15 cellular contexts compared by ENCODE assay signal in genomic region chr2:101792208-101792607, GRCh38.
"Had no signal": no experiment of that assay in that cellular context is flagged by ENCODE, and none has a peak within 500 bp of the region (broad histone marks: within the 10 kb centered on the region; RNA-seq: fewer than 3 reads in every experiment).

No MANE protein-coding gene starts in this region.

- H3K27ac Mint-ChIP-seq: activated CD4-positive, alpha-beta memory T cell treated with anti-CD3 and anti-CD28 coated beads for 36 hours; activated naive CD8-positive, alpha-beta T cell treated with anti-CD3 and anti-CD28 coated beads, Interleukin-2, amount 10 ng/mL, durations not matched to agents 7 days and 5 days; nephron progenitor cell; T-helper 2 cell treated with Interferon-gamma antibody and Interleukin-4, amounts not matched to agents 5 μg/mL and 100 μg/mL, for 36 hours; WTC11 had no signal

- DNase-seq: activated CD4-positive, alpha-beta memory T cell treated with anti-CD3 and anti-CD28 coated beads for 36 hours; activated CD4-positive, alpha-beta T cell treated with anti-CD3 and anti-CD28 coated beads for 4 hours; activated naive CD8-positive, alpha-beta T cell treated with anti-CD3 and anti-CD28 coated beads, Interleukin-2, amount 10 ng/mL, durations not matched to agents 7 days and 5 days; activated T-cell treated with anti-CD3 and anti-CD28 coated beads for 4 hours; amygdala; caudate nucleus; erythroblast; nephron progenitor cell; nucleus accumbens; stimulated activated naive CD4-positive, alpha-beta T cell treated with Interleukin-2 at 50 U/mL for 16 hours; trophoblast cell had no signal

- H3K27me3 ChIP-seq: gastroesophageal sphincter, suprapubic skin had no signal

- H3K9me3 Mint-ChIP-seq: activated CD4-positive, alpha-beta memory T cell treated with anti-CD3 and anti-CD28 coated beads for 36 hours; activated naive CD8-positive, alpha-beta T cell treated with anti-CD3 and anti-CD28 coated beads, Interleukin-2, amount 10 ng/mL, durations not matched to agents 7 days and 5 days; nephron progenitor cell; T-helper 2 cell treated with Interferon-gamma antibody and Interleukin-4, amounts not matched to agents 5 μg/mL and 100 μg/mL, for 36 hours; WTC11 had no signal

- H3K9me3 ChIP-seq: gastroesophageal sphincter, suprapubic skin had no signal

- ATAC-seq: gastroesophageal sphincter, WTC11 had no signal

- H3K36me3 ChIP-seq: gastroesophageal sphincter, suprapubic skin had no signal

- H3K4me3 Mint-ChIP-seq: activated CD4-positive, alpha-beta memory T cell treated with anti-CD3 and anti-CD28 coated beads for 36 hours; activated naive CD8-positive, alpha-beta T cell treated with anti-CD3 and anti-CD28 coated beads, Interleukin-2, amount 10 ng/mL, durations not matched to agents 7 days and 5 days; nephron progenitor cell; T-helper 2 cell treated with Interferon-gamma antibody and Interleukin-4, amounts not matched to agents 5 μg/mL and 100 μg/mL, for 36 hours; WTC11 had no signal

- H3K4me3 ChIP-seq: gastroesophageal sphincter, suprapubic skin had no signal

- H3K27me3 Mint-ChIP-seq: activated CD4-positive, alpha-beta memory T cell treated with anti-CD3 and anti-CD28 coated beads for 36 hours; activated naive CD8-positive, alpha-beta T cell treated with anti-CD3 and anti-CD28 coated beads, Interleukin-2, amount 10 ng/mL, durations not matched to agents 7 days and 5 days had no signal
